Comparison of ENCODE assay signal across 8 cellular contexts in the genomic region with DNA sequence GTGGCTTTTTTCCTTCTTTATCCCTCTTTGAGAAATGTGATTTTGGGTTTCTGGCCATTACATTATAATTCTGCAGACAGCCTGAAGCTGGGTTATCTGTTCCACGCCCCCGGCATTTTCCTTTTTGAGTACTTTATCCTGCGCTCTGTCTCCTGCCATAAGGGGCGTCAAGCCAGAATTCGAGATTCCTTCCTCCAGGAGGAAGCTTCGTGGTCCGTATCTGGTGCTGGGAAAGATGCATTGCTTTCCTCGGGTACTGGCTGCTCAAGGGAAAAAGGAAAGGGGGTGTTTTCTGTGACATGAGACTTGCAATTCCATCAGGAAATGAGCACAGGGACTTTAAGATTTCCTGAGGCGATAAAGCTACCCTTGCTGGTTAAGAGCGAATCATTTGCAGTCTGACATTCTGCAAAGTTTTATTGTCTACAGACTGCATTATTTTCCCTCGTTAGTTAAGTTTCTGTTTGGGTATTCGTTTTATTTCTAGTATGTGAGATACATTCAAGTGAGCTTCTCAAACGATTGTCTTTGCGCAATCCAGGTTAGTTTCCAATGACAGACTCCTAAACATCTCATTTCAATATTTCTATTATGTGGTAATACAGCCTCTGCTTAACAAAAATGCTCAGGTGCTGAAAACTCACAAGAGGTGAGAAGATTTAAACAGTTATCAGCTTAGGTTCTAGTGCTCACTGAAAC. TPM values are rescaled to one million over a fixed set of nuclear protein-coding genes. Genes with fewer than 3 reads are reported as not detected.
DNase-seq lines count a peak whose midpoint lies in the region; ATAC-seq, FAIRE-seq and TF ChIP-seq lines count a peak whose summit lies in the region.

No MANE protein-coding gene starts in this region.

- peaks cover 8% of the 10 kb centered on the region for H3K36me3 Mint-ChIP-seq in stimulated activated memory B cell treated with anti-CD40 and anti-IgM and Interleukin-4, amounts not matched to agents 10 μg/mL and 1 μg/mL and 100 μg/mL, for 72 hours

- peaks cover 63% of the 10 kb centered on the region for H3K4me1 Mint-ChIP-seq in stimulated activated memory B cell treated with anti-CD40 and anti-IgM and Interleukin-4, amounts not matched to agents 10 μg/mL and 1 μg/mL and 100 μg/mL, for 72 hours

- H3K4me3 Mint-ChIP-seq in stimulated activated memory B cell treated with anti-CD40 and anti-IgM and Interleukin-4, amounts not matched to agents 10 μg/mL and 1 μg/mL and 100 μg/mL, for 72 hours, result peak overlapping the region; percentile 81

- FAIRE-seq in bronchial epithelial cell (lab: Jason Lieb, UNC), result no peak
- no peak for FAIRE-seq in kidney (lab: Jason Lieb, UNC)

- TF ChIP-seq CTCF in GM12864 (IDR thresholded peaks at IDR 0.05; ENCODE audit: low read depth, low read length, missing control alignments), result no peak
- no peak for TF ChIP-seq CTCF in bronchial epithelial cell (IDR thresholded peaks at IDR 0.05; ENCODE audit: insufficient read depth, low read length, severe bottlenecking)
- TF ChIP-seq CTCF in kidney (IDR thresholded peaks at IDR 0.05; ENCODE audit: borderline replicate concordance, extremely low read depth, insufficient read depth), result no peak

- H3K79me2 ChIP-seq in ACC112 (ENCODE audit: control insufficient read depth, insufficient read depth, low read length, unreplicated experiment), result no peaks in the 10 kb centered on the region

- H3K27me3 Mint-ChIP-seq in stimulated activated memory B cell treated with anti-CD40 and anti-IgM and Interleukin-4, amounts not matched to agents 10 μg/mL and 1 μg/mL and 100 μg/mL, for 72 hours, result no peaks in the 10 kb centered on the region

- intact Hi-C loops in kidney (cut with DNase I), result no loop called here

- H3K27ac ChIP-seq in ACC112 (ENCODE audit: low read depth, low read length), result no peak overlapping the region
- peak overlapping the region in 1 of 2 donors; percentile 47 for H3K27ac ChIP-seq in kidney (ENCODE audit: low read depth in 2 of 2, low read length in 2 of 2)

- peak overlapping the region; percentile 37 to 59 for H3K9ac ChIP-seq in kidney (ENCODE audit: low read length in 2 of 2)

- peak overlapping the region; percentile 45 for H2AFZ ChIP-seq in ACC112 (ENCODE audit: low read length, unreplicated experiment)

- peak overlapping the region; percentile 79 for H3K4me3 ChIP-seq in ACC112 (ENCODE audit: low read depth, low read length)
- H3K4me3 ChIP-seq in GM12864 (ENCODE audit: low read depth, low read length), result peak overlapping the region; percentile 76
- peak overlapping the region; percentile 51 for H3K4me3 ChIP-seq in bronchial epithelial cell (ENCODE audit: low read depth, low read length)
- H3K4me3 ChIP-seq in kidney (ENCODE audit: low read length in 2 of 2), result peak overlapping the region; percentile 78 to 86

- H3K9me3 Mint-ChIP-seq in stimulated activated memory B cell treated with anti-CD40 and anti-IgM and Interleukin-4, amounts not matched to agents 10 μg/mL and 1 μg/mL and 100 μg/mL, for 72 hours, result no peaks in the 10 kb centered on the region

- no peaks in the 10 kb centered on the region for H3K36me3 ChIP-seq in ACC112 (ENCODE audit: insufficient read depth, low read length)
- no peaks in the 10 kb centered on the region for H3K36me3 ChIP-seq in bronchial epithelial cell (ENCODE audit: control insufficient read depth, insufficient read depth, low read length)
- no peaks in the 10 kb centered on the region for H3K36me3 ChIP-seq in kidney (ENCODE audit: control insufficient read depth in 1 of 2, insufficient read depth in 2 of 2, low read length in 2 of 2)

- H3K27me3 ChIP-seq in ACC112 (ENCODE audit: insufficient read depth, low read length), result no peaks in the 10 kb centered on the region
- no peaks in the 10 kb centered on the region for H3K27me3 ChIP-seq in bronchial epithelial cell (ENCODE audit: control insufficient read depth, insufficient read depth, low read length)

- H3K9me3 ChIP-seq in kidney (ENCODE audit: control insufficient read depth in 1 of 2, low read length in 2 of 2), result no peaks in the 10 kb centered on the region

- H3K4me1 ChIP-seq in ACC112 (ENCODE audit: control insufficient read depth, insufficient read depth, low read length, unreplicated experiment) (peaks cover 6% of the 10 kb centered on the region), kidney (ENCODE audit: control insufficient read depth in 1 of 2, insufficient read depth in 1 of 2, low read depth in 1 of 2, low read length in 2 of 2) (peaks cover 0 to 5% of the 10 kb centered on the region in 2 donors)

- ATAC-seq in stimulated activated memory B cell treated with anti-CD40 and anti-IgM and Interleukin-4, amounts not matched to agents 10 μg/mL and 1 μg/mL and 100 μg/mL, for 72 hours, result no peak
- ATAC-seq in HG03045 (IDR thresholded peaks at IDR 0.05; ENCODE audit: unreplicated experiment), result no peak

- H3K27ac Mint-ChIP-seq in stimulated activated memory B cell treated with anti-CD40 and anti-IgM and Interleukin-4, amounts not matched to agents 10 μg/mL and 1 μg/mL and 100 μg/mL, for 72 hours, result peak overlapping the region; percentile 80

- no peak for DNase-seq in GM12864 (ENCODE audit: low read depth)
- DNase-seq in NCI-H2227 treated with DMSO at 0.1 percent for 48 hours (lab: John Stamatoyannopoulos, UW), result peak; percentile 35
- DNase-seq in bronchial epithelial cell (ENCODE audit: low read depth), result peak; percentile 26
- DNase-seq in kidney, result no peak
- DNase-seq in activated CD4-positive, alpha-beta T cell treated with anti-CD3 and anti-CD28 coated beads, Interleukin-2, amount 50 U/mL, for 48 hours, result no peak

RNA-seq across cellular contexts. Expression of a gene that starts 0.7 kb away (rescaled TPM):
- total RNA-seq in bronchial epithelial cell (under 0.01 and 0.13 TPM in 2 replicates), kidney (5.1 TPM)
- polyA plus RNA-seq in kidney (ENCODE audit: insufficient read depth, low read depth, low replicate concordance), result 0.71 TPM

RNA-seq across cellular contexts. Expression of a gene that starts 37.6 kb away (rescaled TPM):
- total RNA-seq in bronchial epithelial cell, result 4.1 and 4.7 TPM in 2 replicates
- total RNA-seq in kidney, result 17.8 TPM
- polyA plus RNA-seq in kidney (ENCODE audit: insufficient read depth, low read depth, low replicate concordance), result 4.3 TPM

RNA-seq across cellular contexts. Expression of a gene that starts 38.6 kb away (rescaled TPM):
- total RNA-seq in bronchial epithelial cell, result 36.1 and 39.5 TPM in 2 replicates
- total RNA-seq in kidney, result 46.8 TPM
- polyA plus RNA-seq in kidney (ENCODE audit: insufficient read depth, low read depth, low replicate concordance), result 13.3 TPM

Comparison
In these comparisons a context has a peak if more than half of its experiments do, and no peak if none do; other contexts are left out.
1. DNase-seq: peak in NCI-H2227 treated with DMSO at 0.1 percent for 48 hours (single experiment) and bronchial epithelial cell (single experiment); none in GM12864 (single experiment), kidney (single experiment) and activated CD4-positive, alpha-beta T cell treated with anti-CD3 and anti-CD28 coated beads, Interleukin-2, amount 50 U/mL, for 48 hours (0 of 2).
2. Peak in every context shown above with its lines, with median percentiles within 50 percentile points of each other: H3K4me3 ChIP-seq.